8 cellular contexts compared by ENCODE assay signal in genomic region chr19:38514812-38515633, GRCh38.
A peak's percentile ranks its signal among the peaks of the same experiment; 100 is the strongest.
DNase-seq lines count a peak whose midpoint lies in the region; ATAC-seq and TF ChIP-seq lines count a peak whose summit lies in the region.

No MANE protein-coding gene starts in this region.

- no peaks in the 10 kb centered on the region for H3K36me3 ChIP-seq in left lung

- H3K4me3 ChIP-seq in left lung, result no peak overlapping the region

- H3K27ac ChIP-seq in left lung, result no peak overlapping the region

- in situ Hi-C loops in ACHN (cut with HindIII; ENCODE audit: low pct_ligation_motif_present, low pct_unique_long_range_greater_than_20kb, low sequenced_read_pairs), result no loop called here

- DNase-seq in ACHN (peak; percentile 44), NCI-H2171 (lab: John Stamatoyannopoulos, UW) (peak; percentile 45), cerebellar cortex (ENCODE audit: low spot score) (peak; percentile 54), left lung (peak; percentile 64 to 92)
- peak; percentile 68 to 76 for DNase-seq in activated CD4-positive, alpha-beta T cell treated with anti-CD3 and anti-CD28 coated beads for 24 hours (ENCODE audit: low read depth in 2 of 2)
- peak; percentile 42 to 78 (median 60) for DNase-seq in stimulated activated CD4-positive, alpha-beta T cell treated with anti-CD3 and anti-CD28 coated beads, TNF-alpha, amount 100 ng/mL, for 1 hour (ENCODE audit: low read depth in 3 of 3, low spot score in 1 of 3)

- peaks cover 0 to 26% of the 10 kb centered on the region in 2 donors for H3K27me3 ChIP-seq in left lung

- H3K9me3 ChIP-seq in left lung, result no peaks in the 10 kb centered on the region

- intact Hi-C loops in left lung (cut with DNase I), result no loop called here

- ATAC-seq in GM18867 (IDR thresholded peaks at IDR 0.05; ENCODE audit: unreplicated experiment) (peak; percentile 40), left lung (peak; percentile 97), GM21723 (IDR thresholded peaks at IDR 0.05; ENCODE audit: unreplicated experiment) (no peak)

- H3K4me1 ChIP-seq in left lung, result peaks cover 0 to 5% of the 10 kb centered on the region in 2 donors

- TF ChIP-seq CTCF in left lung (IDR thresholded peaks at IDR 0.05), result peak; percentile 83 to 89
